Comparison of ENCODE assay signal across 9 cellular contexts in the genomic region with DNA sequence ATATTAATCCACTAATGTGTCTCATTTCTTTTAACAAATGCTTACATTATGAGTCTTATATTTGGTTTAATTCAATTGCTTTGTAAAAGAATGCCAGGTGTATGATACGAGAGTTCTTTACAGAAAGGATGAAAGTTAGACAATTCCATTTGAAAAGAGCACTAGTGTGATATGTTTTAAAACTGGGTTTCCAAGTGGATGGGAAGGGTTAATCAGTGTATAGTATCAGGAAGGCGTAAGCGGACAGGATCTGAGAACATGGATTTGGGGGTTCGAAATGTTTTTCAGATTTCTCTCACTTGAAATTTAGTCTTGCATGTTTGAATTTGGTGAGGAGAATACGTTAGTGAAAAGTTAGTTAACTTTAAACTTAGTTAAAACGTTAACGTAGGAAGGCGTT. TPM values are rescaled to one million over a fixed set of nuclear protein-coding genes. Genes with fewer than 3 reads are reported as not detected.
DNase-seq lines count a peak whose midpoint lies in the region; ATAC-seq and TF ChIP-seq lines count a peak whose summit lies in the region.
"Had no signal": no experiment of that assay in that cellular context is flagged by ENCODE, and none has a peak within 500 bp of the region (broad histone marks: within the 10 kb centered on the region; RNA-seq: fewer than 3 reads in every experiment).

No MANE protein-coding gene starts in this region.

- 80% methylated on average over 8 of the region's 8 CpGs for WGBS in liver

- CTCF ChIA-PET in activated naive CD4-positive, alpha-beta T cell treated with anti-CD3 and anti-CD28 coated beads, Interleukin-2, amount 10 ng/mL, durations not matched to agents 7 days and 5 days (lab: Charles Lee): no interaction called here

- H3K9me3 Mint-ChIP-seq in brain: peaks cover 0 to 7% (median 0%) of the 10 kb centered on the region in 5 experiments
- H3K9me3 Mint-ChIP-seq in activated naive CD4-positive, alpha-beta T cell treated with anti-CD3 and anti-CD28 coated beads, Interleukin-2, amount 10 ng/mL, durations not matched to agents 7 days and 5 days: no peaks in the 10 kb centered on the region

- peaks cover 37% of the 10 kb centered on the region for H3K36me3 Mint-ChIP-seq in brain
- peaks cover 33% of the 10 kb centered on the region for H3K36me3 Mint-ChIP-seq in activated naive CD4-positive, alpha-beta T cell treated with anti-CD3 and anti-CD28 coated beads, Interleukin-2, amount 10 ng/mL, durations not matched to agents 7 days and 5 days

- H3K36me3 ChIP-seq in liver (ENCODE audit: control insufficient read depth in 4 of 4, insufficient read depth in 3 of 4, low read depth in 1 of 4, low read length in 3 of 4): peaks cover 0 to 7% (median 3%) of the 10 kb centered on the region in 4 donors
- H3K36me3 ChIP-seq in subcutaneous abdominal adipose tissue (ENCODE audit: control insufficient read depth in 5 of 5, insufficient read depth in 5 of 5, low read length in 5 of 5): peaks cover 0 to 17% (median 6%) of the 10 kb centered on the region in 5 donors

- H3K27ac ChIP-seq in liver (ENCODE audit: low read depth in 1 of 2, low read length in 2 of 2) (peak overlapping the region; percentile 84 to 100), subcutaneous abdominal adipose tissue (ENCODE audit: low read depth, low read length) (peak overlapping the region; percentile 88)

- H3K4me1 ChIP-seq in liver (ENCODE audit: control insufficient read depth in 4 of 4, insufficient read depth in 4 of 4, low read length in 3 of 4): peaks cover 6 to 54% (median 42%) of the 10 kb centered on the region in 4 donors
- H3K4me1 ChIP-seq in subcutaneous abdominal adipose tissue (ENCODE audit: control insufficient read depth in 5 of 5, insufficient read depth in 5 of 5, low read length in 5 of 5): peaks cover 9 to 76% (median 63%) of the 10 kb centered on the region in 5 donors

- peak overlapping the region in 2 of 5 experiments; percentile 4 to 96 for H3K27ac Mint-ChIP-seq in brain
- H3K27ac Mint-ChIP-seq in activated naive CD4-positive, alpha-beta T cell treated with anti-CD3 and anti-CD28 coated beads, Interleukin-2, amount 10 ng/mL, durations not matched to agents 7 days and 5 days: no peak overlapping the region

- peak overlapping the region; percentile 92 to 99 (median 97) for H3K4me3 Mint-ChIP-seq in brain
- no peak overlapping the region for H3K4me3 Mint-ChIP-seq in activated naive CD4-positive, alpha-beta T cell treated with anti-CD3 and anti-CD28 coated beads, Interleukin-2, amount 10 ng/mL, durations not matched to agents 7 days and 5 days

- no peak for TF ChIP-seq RAD21 in liver (IDR thresholded peaks at IDR 0.05)

- H3K9me3 ChIP-seq in liver (ENCODE audit: control insufficient read depth in 4 of 4, low read length in 3 of 4): no peaks in the 10 kb centered on the region
- H3K9me3 ChIP-seq in subcutaneous abdominal adipose tissue (ENCODE audit: control insufficient read depth in 5 of 5, low read length in 5 of 5): no peaks in the 10 kb centered on the region

- H3K9ac ChIP-seq in liver (ENCODE audit: low read depth in 1 of 2, low read length in 2 of 2) (peak overlapping the region; percentile 21 to 24), subcutaneous abdominal adipose tissue (ENCODE audit: low read length in 5 of 5) (peak overlapping the region in 3 of 5 donors; percentile 72 to 89 (median 79))

- no peaks in the 10 kb centered on the region for H3K27me3 ChIP-seq in liver (ENCODE audit: control insufficient read depth in 4 of 4, insufficient read depth in 4 of 4, low read length in 3 of 4)
- H3K27me3 ChIP-seq in subcutaneous abdominal adipose tissue (ENCODE audit: control insufficient read depth in 5 of 5, insufficient read depth in 4 of 5, low read length in 5 of 5): no peaks in the 10 kb centered on the region

- peak overlapping the region; percentile 85 for H3K4me3 ChIP-seq in HFF-Myc (replicated peaks; ENCODE audit: low read depth, low read length)
- H3K4me3 ChIP-seq in liver (ENCODE audit: low read depth in 1 of 3, low read length in 3 of 3): peak overlapping the region; percentile 68 to 90 (median 84)
- peak overlapping the region; percentile 68 to 97 (median 85) for H3K4me3 ChIP-seq in subcutaneous abdominal adipose tissue (ENCODE audit: low read depth in 1 of 5, low read length in 5 of 5)

- no peak for TF ChIP-seq CTCF in HFF-Myc (IDR thresholded peaks at IDR 0.05; ENCODE audit: low read depth, low read length, missing control alignments)
- TF ChIP-seq CTCF in brain (conservative IDR thresholded peaks at IDR 0.05): no peak
- TF ChIP-seq CTCF in liver (IDR thresholded peaks at IDR 0.05; ENCODE audit: low read depth, low read length, missing input control): no peak

- ATAC-seq in HG03159 (IDR thresholded peaks at IDR 0.05; ENCODE audit: unreplicated experiment): no peak

- no peak for DNase-seq in HFF-Myc (ENCODE audit: extremely low read depth, low read depth)
- DNase-seq in activated naive CD4-positive, alpha-beta T cell treated with anti-CD3 and anti-CD28 coated beads, Interleukin-2, amount 10 ng/mL, durations not matched to agents 7 days and 5 days: no peak
- no peak for DNase-seq in AG20443 (ENCODE audit: low spot score)
- DNase-seq in activated T-cell treated with anti-CD3 and anti-CD28 coated beads for 4 hours: no peak
- DNase-seq: NCI-H1092 treated with DMSO at 0.1 percent for 48 hours had no signal

- H3K27me3 Mint-ChIP-seq in brain: peaks cover 15% of the 10 kb centered on the region
- peaks cover 24% of the 10 kb centered on the region for H3K27me3 Mint-ChIP-seq in activated naive CD4-positive, alpha-beta T cell treated with anti-CD3 and anti-CD28 coated beads, Interleukin-2, amount 10 ng/mL, durations not matched to agents 7 days and 5 days

- peaks cover 51% of the 10 kb centered on the region for H3K4me1 Mint-ChIP-seq in brain
- H3K4me1 Mint-ChIP-seq in activated naive CD4-positive, alpha-beta T cell treated with anti-CD3 and anti-CD28 coated beads, Interleukin-2, amount 10 ng/mL, durations not matched to agents 7 days and 5 days: peaks cover 55% of the 10 kb centered on the region

TF ChIP-seq in liver, 16 proteins besides CTCF, POLR2A, EP300 and RAD21:
- no peak for TF ChIP-seq TAF1 (conservative IDR thresholded peaks at IDR 0.05)
- TF ChIP-seq HNF4G (IDR thresholded peaks at IDR 0.05): no peak

RNA-seq across cellular contexts. Expression of gene FOXO3, which starts 2.6 kb away (rescaled TPM):
- polyA plus RNA-seq in brain (ENCODE audit: insufficient read depth, low read depth, low replicate concordance): 23.1 TPM
- 10 to 100 TPM; 21.7 to 72.2 TPM for total RNA-seq in liver
- 10 to 100 TPM in 1 of 2 donors, 1 to 10 TPM in 1; 6.0 to 12.8 TPM for polyA plus RNA-seq in liver
